In the genomic region with DNA sequence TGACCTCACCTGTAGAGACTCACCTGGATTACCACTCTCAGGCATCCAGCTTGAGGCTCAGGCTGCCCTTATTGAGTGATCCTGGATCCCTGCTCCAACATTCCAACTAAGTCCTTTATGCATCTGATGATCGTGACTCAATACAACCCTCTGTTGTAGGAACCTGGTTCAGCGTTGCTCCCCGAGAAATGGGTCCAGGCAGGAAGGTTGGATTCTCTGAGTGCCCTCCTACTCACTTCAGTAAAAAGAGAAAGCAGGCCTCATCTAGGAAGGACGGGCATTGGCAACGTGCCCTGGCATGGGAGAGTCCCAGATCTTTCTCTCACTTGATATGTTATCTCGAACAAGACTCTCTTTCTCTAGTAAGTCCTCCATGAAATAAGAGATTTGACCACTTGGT, we compare ENCODE assay signal across 36 cellular contexts. TPM values are rescaled to one million over a fixed set of nuclear protein-coding genes. Genes with fewer than 3 reads are reported as not detected.
A peak's percentile ranks its signal among the peaks of the same experiment; 100 is the strongest.
DNase-seq lines count a peak whose midpoint lies in the region; TF ChIP-seq lines count a peak whose summit lies in the region.
"Had no signal": no experiment of that assay in that cellular context is flagged by ENCODE, and none has a peak within 500 bp of the region (broad histone marks: within the 10 kb centered on the region; RNA-seq: fewer than 3 reads in every experiment).

A gene with protein sequence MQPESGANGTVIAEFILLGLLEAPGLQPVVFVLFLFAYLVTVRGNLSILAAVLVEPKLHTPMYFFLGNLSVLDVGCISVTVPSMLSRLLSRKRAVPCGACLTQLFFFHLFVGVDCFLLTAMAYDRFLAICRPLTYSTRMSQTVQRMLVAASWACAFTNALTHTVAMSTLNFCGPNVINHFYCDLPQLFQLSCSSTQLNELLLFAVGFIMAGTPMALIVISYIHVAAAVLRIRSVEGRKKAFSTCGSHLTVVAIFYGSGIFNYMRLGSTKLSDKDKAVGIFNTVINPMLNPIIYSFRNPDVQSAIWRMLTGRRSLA (minus strand): TSS at position 101 of the 400 bp plus-strand sequence. CDS start 5,778 bp downstream, outside the sequence.

- H4K20me1 ChIP-seq in mammary epithelial cell (ENCODE audit: insufficient read depth, low read length), result no peaks in the 10 kb centered on the region
- H4K20me1 ChIP-seq: BLaER1; BLaER1 treated with 17β-estradiol and CSF1 and Interleukin-3, amounts not matched to agents 10 nM and 100 nM had no signal

- no peak within 1 kb of the TSS for H2AFZ ChIP-seq in mammary epithelial cell (ENCODE audit: low read depth, low read length)

- no peak within 1 kb of the TSS for H3K4me3 Mint-ChIP-seq in activated naive CD4-positive, alpha-beta T cell treated with anti-CD3 and anti-CD28 coated beads, Interleukin-2, amount 50 U/mL, for 24 hours
- no peak within 1 kb of the TSS for H3K4me3 Mint-ChIP-seq in activated naive CD4-positive, alpha-beta T cell treated with anti-CD3 and anti-CD28 coated beads for 36 hours
- no peak within 1 kb of the TSS for H3K4me3 Mint-ChIP-seq in MCF 10A (ENCODE audit: unreplicated experiment)
- H3K4me3 Mint-ChIP-seq: B cell; CD14-positive monocyte; CD4-positive, alpha-beta memory T cell; CD4-positive, alpha-beta T cell; CD4-positive, CD25-positive, alpha-beta regulatory T cell; CD8-positive, alpha-beta memory T cell; CD8-positive, alpha-beta T cell had no signal

- H3K9me3 ChIP-seq in mammary epithelial cell (replicated peaks; ENCODE audit: insufficient read depth, low read length), result no peaks in the 10 kb centered on the region
- H3K9me3 ChIP-seq: BE2C, BLaER1, Caco-2 had no signal

- no peaks in the 10 kb centered on the region for H3K27me3 ChIP-seq in mammary epithelial cell (ENCODE audit: insufficient read depth, low read length)
- H3K27me3 ChIP-seq: BE2C; BLaER1; BLaER1 treated with 17β-estradiol and CSF1 and Interleukin-3, amounts not matched to agents 10 nM and 100 nM had no signal

- no peak within 1 kb of the TSS for H3K27ac ChIP-seq in mammary epithelial cell (ENCODE audit: insufficient read depth, low read depth, low read length)
- H3K27ac ChIP-seq: 22Rv1; A549; BLaER1; BLaER1 treated with 17β-estradiol and CSF1 and Interleukin-3, amounts not matched to agents 10 nM and 100 nM; C4-2B had no signal

- no peaks in the 10 kb centered on the region for H3K9me3 Mint-ChIP-seq in activated naive CD4-positive, alpha-beta T cell treated with anti-CD3 and anti-CD28 coated beads, Interleukin-2, amount 50 U/mL, for 24 hours
- peaks cover 8% of the 10 kb centered on the region for H3K9me3 Mint-ChIP-seq in activated naive CD4-positive, alpha-beta T cell treated with anti-CD3 and anti-CD28 coated beads for 36 hours
- H3K9me3 Mint-ChIP-seq in MCF 10A (ENCODE audit: unreplicated experiment), result no peaks in the 10 kb centered on the region
- H3K9me3 Mint-ChIP-seq: CD4-positive, alpha-beta T cell; CD8-positive, alpha-beta T cell had no signal

- H3K36me3 ChIP-seq in mammary epithelial cell (ENCODE audit: insufficient read depth, low read length), result no peaks in the 10 kb centered on the region
- H3K36me3 ChIP-seq: BE2C; BLaER1; BLaER1 treated with 17β-estradiol and CSF1 and Interleukin-3, amounts not matched to agents 10 nM and 100 nM had no signal

- POLR2A ChIA-PET in MCF 10A (lab: Yijun Ruan, JAX), result interaction anchor here (1.0 kb wide), 1 partner anchor 41 kb away, joined by 3 read pairs; no protein-coding TSS in a partner anchor

- H3K4me1 ChIP-seq in mammary epithelial cell (ENCODE audit: insufficient read depth, low read length), result no peaks in the 10 kb centered on the region
- H3K4me1 ChIP-seq: A549; BE2C; BLaER1; BLaER1 treated with 17β-estradiol and CSF1 and Interleukin-3, amounts not matched to agents 10 nM and 100 nM; Caco-2 had no signal

- no peak for DNase-seq in activated naive CD4-positive, alpha-beta T cell treated with anti-CD3 and anti-CD28 coated beads for 36 hours
- no peak for DNase-seq in mammary epithelial cell
- no peak for DNase-seq in MCF 10A (ENCODE audit: unreplicated experiment)
- DNase-seq: 8988T; ACHN; AML-193; BE2C; C1 segment of cervical spinal cord; Caco-2; Calu3; CD4-positive, alpha-beta memory T cell; CD4-positive, alpha-beta T cell; CD4-positive, CD25-positive, alpha-beta regulatory T cell; CD8-positive, alpha-beta memory T cell; CD8-positive, alpha-beta T cell; COR-L47; DMS 273 treated with DMSO at 0.1 percent for 48 hours; DMS153; DMS53; DMS79; DMS79 treated with DMSO at 0.1 percent for 48 hours; DND-41; EL had no signal

- no peak for TF ChIP-seq CTCF in mammary epithelial cell (conservative IDR thresholded peaks at IDR 0.05 in 1 of 2, IDR thresholded peaks at IDR 0.05 in 1 of 2; ENCODE audit: extremely low read depth in 1 of 2, insufficient read depth in 1 of 2, low read depth in 1 of 2, low read length in 2 of 2)
- TF ChIP-seq CTCF in MCF 10A (IDR thresholded peaks at IDR 0.05; ENCODE audit: unreplicated experiment), result no peak

- no peaks in the 10 kb centered on the region for H3K79me2 ChIP-seq in mammary epithelial cell (ENCODE audit: insufficient read depth, low read length)

- WGBS in mammary epithelial cell (ENCODE audit: low coverage, missing lambda C conversion rate), result 31% methylated on average over 3 of the region's 6 CpGs

- CTCF ChIA-PET in activated naive CD4-positive, alpha-beta T cell treated with anti-CD3 and anti-CD28 coated beads for 36 hours (lab: Charles Lee), result no interaction called here
- CTCF ChIA-PET in mammary epithelial cell (lab: Charles Lee; ENCODE audit: low non-redundant PET) (no interaction called here), MCF 10A (lab: Yijun Ruan, JAX) (no interaction called here)

- peak within 1 kb of the TSS; percentile 1 for H3K27ac Mint-ChIP-seq in activated naive CD4-positive, alpha-beta T cell treated with anti-CD3 and anti-CD28 coated beads, Interleukin-2, amount 50 U/mL, for 24 hours
- no peak within 1 kb of the TSS for H3K27ac Mint-ChIP-seq in activated naive CD4-positive, alpha-beta T cell treated with anti-CD3 and anti-CD28 coated beads for 36 hours
- no peak within 1 kb of the TSS for H3K27ac Mint-ChIP-seq in MCF 10A (ENCODE audit: low read depth, unreplicated experiment)
- H3K27ac Mint-ChIP-seq: B cell; CD14-positive monocyte; CD4-positive, alpha-beta memory T cell; CD4-positive, alpha-beta T cell; CD8-positive, alpha-beta T cell had no signal

- H3K27me3 Mint-ChIP-seq in activated naive CD4-positive, alpha-beta T cell treated with anti-CD3 and anti-CD28 coated beads, Interleukin-2, amount 50 U/mL, for 24 hours, result peaks cover 10% of the 10 kb centered on the region
- H3K27me3 Mint-ChIP-seq in activated naive CD4-positive, alpha-beta T cell treated with anti-CD3 and anti-CD28 coated beads for 36 hours (ENCODE audit: low read depth), result peaks cover 5% of the 10 kb centered on the region
- peaks cover 51% of the 10 kb centered on the region for H3K27me3 Mint-ChIP-seq in MCF 10A (ENCODE audit: insufficient read depth, unreplicated experiment)
- H3K27me3 Mint-ChIP-seq: CD4-positive, alpha-beta T cell had no signal

- no peaks in the 10 kb centered on the region for H3K36me3 Mint-ChIP-seq in activated naive CD4-positive, alpha-beta T cell treated with anti-CD3 and anti-CD28 coated beads, Interleukin-2, amount 50 U/mL, for 24 hours
- no peaks in the 10 kb centered on the region for H3K36me3 Mint-ChIP-seq in activated naive CD4-positive, alpha-beta T cell treated with anti-CD3 and anti-CD28 coated beads for 36 hours (ENCODE audit: low read depth)
- no peaks in the 10 kb centered on the region for H3K36me3 Mint-ChIP-seq in MCF 10A (ENCODE audit: insufficient read depth, unreplicated experiment)
- H3K36me3 Mint-ChIP-seq: CD14-positive monocyte; CD4-positive, CD25-positive, alpha-beta regulatory T cell; CD8-positive, alpha-beta memory T cell; CD8-positive, alpha-beta T cell had no signal

- intact Hi-C loops in activated naive CD4-positive, alpha-beta T cell treated with anti-CD3 and anti-CD28 coated beads for 36 hours (cut with micrococcal nuclease), result no loop called here
- intact Hi-C loops in mammary epithelial cell (cut with micrococcal nuclease), result no loop called here
- intact Hi-C loops in MCF 10A (cut with micrococcal nuclease), result no loop called here

- H3K4me1 Mint-ChIP-seq in activated naive CD4-positive, alpha-beta T cell treated with anti-CD3 and anti-CD28 coated beads, Interleukin-2, amount 50 U/mL, for 24 hours, result no peaks in the 10 kb centered on the region
- no peaks in the 10 kb centered on the region for H3K4me1 Mint-ChIP-seq in activated naive CD4-positive, alpha-beta T cell treated with anti-CD3 and anti-CD28 coated beads for 36 hours (ENCODE audit: low read depth)
- H3K4me1 Mint-ChIP-seq in MCF 10A (ENCODE audit: insufficient read depth, unreplicated experiment), result no peaks in the 10 kb centered on the region
- H3K4me1 Mint-ChIP-seq: B cell; CD14-positive monocyte; CD4-positive, alpha-beta memory T cell; CD4-positive, CD25-positive, alpha-beta regulatory T cell; CD8-positive, alpha-beta memory T cell had no signal

- no peak within 1 kb of the TSS for H3K4me2 ChIP-seq in mammary epithelial cell (ENCODE audit: insufficient read depth, low read depth, low read length)
- H3K4me2 ChIP-seq: A549; BLaER1; BLaER1 treated with 17β-estradiol and CSF1 and Interleukin-3, amounts not matched to agents 10 nM and 100 nM had no signal

- dilution Hi-C loops in mammary epithelial cell (cut with HindIII; ENCODE audit: low sequenced_read_pairs), result no loop called here

- in situ Hi-C loops in mammary epithelial cell (cut with MboI; ENCODE audit: low sequenced_read_pairs in 2 of 2), result no loop called here

- peak within 1 kb of the TSS; percentile 5 for H3K9ac ChIP-seq in mammary epithelial cell (ENCODE audit: insufficient read depth, low read length)
- H3K9ac ChIP-seq: BLaER1; BLaER1 treated with 17β-estradiol and CSF1 and Interleukin-3, amounts not matched to agents 10 nM and 100 nM had no signal

- no TSS peak for BruUV-seq in mammary epithelial cell (replicated peaks; lab: Mats Ljungman, UMichigan)
- no TSS peak for BruUV-seq in MCF 10A (replicated peaks; lab: Mats Ljungman, UMichigan)

- H3K4me3 ChIP-seq in mammary epithelial cell (replicated peaks in 1 of 3; ENCODE audit: insufficient read depth in 1 of 3, low read depth in 2 of 3, low read length in 3 of 3), result no peak within 1 kb of the TSS
- H3K4me3 ChIP-seq: A549; BLaER1; BLaER1 treated with 17β-estradiol and CSF1 and Interleukin-3, amounts not matched to agents 10 nM and 100 nM had no signal

RNA-seq across cellular contexts. Expression of the gene that starts here (rescaled TPM):
- under 1 TPM in 1 of 2 experiments, not detected in 1; 0.12 TPM for total RNA-seq in activated naive CD4-positive, alpha-beta T cell treated with anti-CD3 and anti-CD28 coated beads for 36 hours
- total RNA-seq in mammary epithelial cell (not detected), MCF 10A (2022) (not detected in 2 replicates)
- polyA plus RNA-seq in mammary epithelial cell, result not detected
- not detected for polyA minus RNA-seq in mammary epithelial cell
- total RNA-seq: A172; A673; Caco-2; Calu3; CD8-positive, alpha-beta T cell; Daoy had no signal
- polyA plus RNA-seq: A549; AG04450; BJ; CD4-positive, alpha-beta memory T cell; CD8-positive, alpha-beta memory T cell had no signal
